Comparison of ENCODE assay signal across 8 cellular contexts in the genomic region with DNA sequence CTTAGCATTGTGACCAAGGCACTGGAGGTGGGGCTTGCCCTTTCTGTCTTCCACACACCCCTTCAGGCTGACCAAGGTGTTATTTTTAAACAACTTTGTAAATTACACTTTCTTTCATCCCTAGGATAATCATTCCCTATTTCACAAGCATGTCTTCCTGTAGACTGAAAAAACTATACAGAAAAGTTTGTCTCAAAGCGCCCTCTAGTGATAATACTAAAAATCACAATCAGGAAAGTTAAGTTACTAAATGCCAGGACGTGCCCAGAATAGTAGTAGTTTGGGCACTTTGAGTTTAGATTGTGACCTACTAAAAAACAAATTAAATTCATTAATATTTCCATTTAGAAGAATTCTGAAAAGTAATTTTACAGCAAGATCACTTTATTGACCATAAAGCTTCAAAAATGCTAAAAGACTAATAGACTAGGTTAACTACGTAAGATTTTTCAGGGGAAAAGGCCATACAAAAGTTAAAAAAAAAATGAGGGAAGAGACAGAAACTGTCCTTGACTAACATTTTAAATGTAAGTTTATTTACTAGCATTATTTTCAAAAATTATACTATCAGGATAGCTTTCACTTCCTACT.
A peak's percentile ranks its signal among the peaks of the same experiment; 100 is the strongest.
DNase-seq lines count a peak whose midpoint lies in the region; ATAC-seq and TF ChIP-seq lines count a peak whose summit lies in the region.

No MANE protein-coding gene starts in this region.

- H4K20me1 ChIP-seq in osteoblast (ENCODE audit: insufficient read depth, low read length): no peaks in the 10 kb centered on the region

- no peak overlapping the region for H2AFZ ChIP-seq in osteoblast (ENCODE audit: low read length)

- H3K27me3 ChIP-seq in CD4-positive, CD25-positive, alpha-beta regulatory T cell (ENCODE audit: control insufficient read depth, insufficient read depth, low read length): peaks cover 9% of the 10 kb centered on the region
- H3K27me3 ChIP-seq in HL-60 (ENCODE audit: insufficient read depth, poor library complexity, severe bottlenecking) (no peaks in the 10 kb centered on the region), Peyer's patch (no peaks in the 10 kb centered on the region), osteoblast (ENCODE audit: insufficient read depth, low read length) (peaks cover 6% of the 10 kb centered on the region)

- no peak overlapping the region for H3K27ac ChIP-seq in CD4-positive, CD25-positive, alpha-beta regulatory T cell (ENCODE audit: insufficient read depth, low read length, poor library complexity, severe bottlenecking)
- no peak overlapping the region for H3K27ac ChIP-seq in HL-60 (replicated peaks)
- no peak overlapping the region for H3K27ac ChIP-seq in Peyer's patch
- H3K27ac ChIP-seq in osteoblast (ENCODE audit: low read depth, low read length): no peak overlapping the region

- H3K36me3 Mint-ChIP-seq in CD4-positive, CD25-positive, alpha-beta regulatory T cell: peaks cover 4% of the 10 kb centered on the region

- TF ChIP-seq POLR2A in Peyer's patch (IDR thresholded peaks at IDR 0.05): no peak
- no peak for TF ChIP-seq POLR2A in erythroblast (IDR thresholded peaks at IDR 0.05; ENCODE audit: low read length)

- TF ChIP-seq CTCF in HL-60 (IDR thresholded peaks at IDR 0.05; ENCODE audit: insufficient read depth, low read length) (peak; percentile 28), Peyer's patch (IDR thresholded peaks at IDR 0.05) (peak in 5 of 6 experiments; percentile 57 to 70 (median 63)), osteoblast (IDR thresholded peaks at IDR 0.05; ENCODE audit: extremely low read depth, low read depth, low read length) (peak; percentile 73)

- peaks cover 0 to 5% (median 0%) of the 10 kb centered on the region in 7 donors for H3K9me3 Mint-ChIP-seq in CD4-positive, CD25-positive, alpha-beta regulatory T cell
- peaks cover 16 to 18% of the 10 kb centered on the region in 2 donors for H3K9me3 Mint-ChIP-seq in stimulated activated naive CD8-positive, alpha-beta T cell treated with anti-CD3 and anti-CD28 coated beads, Interleukin-15, amount 100 ng/mL, for 72 hours

- peaks cover 0 to 2% of the 10 kb centered on the region in 2 experiments for H3K9me3 ChIP-seq in CD4-positive, CD25-positive, alpha-beta regulatory T cell (ENCODE audit: control insufficient read depth in 2 of 2, low read length in 2 of 2)
- H3K9me3 ChIP-seq in Peyer's patch (no peaks in the 10 kb centered on the region), osteoblast (ENCODE audit: low read depth, low read length) (no peaks in the 10 kb centered on the region)

- no peaks in the 10 kb centered on the region for H3K36me3 ChIP-seq in CD4-positive, CD25-positive, alpha-beta regulatory T cell (ENCODE audit: control insufficient read depth, insufficient read depth, low read length)
- H3K36me3 ChIP-seq in Peyer's patch (no peaks in the 10 kb centered on the region), osteoblast (ENCODE audit: insufficient read depth, low read length) (no peaks in the 10 kb centered on the region)

- H3K4me3 Mint-ChIP-seq in CD4-positive, CD25-positive, alpha-beta regulatory T cell: no peak overlapping the region
- no peak overlapping the region for H3K4me3 Mint-ChIP-seq in stimulated activated naive CD8-positive, alpha-beta T cell treated with anti-CD3 and anti-CD28 coated beads, Interleukin-15, amount 100 ng/mL, for 72 hours

- H3K4me1 Mint-ChIP-seq in CD4-positive, CD25-positive, alpha-beta regulatory T cell: peaks cover 0 to 6% (median 0%) of the 10 kb centered on the region in 4 donors
- no peaks in the 10 kb centered on the region for H3K4me1 Mint-ChIP-seq in stimulated activated naive CD8-positive, alpha-beta T cell treated with anti-CD3 and anti-CD28 coated beads, Interleukin-15, amount 100 ng/mL, for 72 hours

- ATAC-seq in CD4-positive, CD25-positive, alpha-beta regulatory T cell (ENCODE audit: low read depth in 2 of 2): no peak
- no peak for ATAC-seq in GM18498 (IDR thresholded peaks at IDR 0.05; ENCODE audit: unreplicated experiment)
- no peak for ATAC-seq in stimulated activated naive CD8-positive, alpha-beta T cell treated with anti-CD3 and anti-CD28 coated beads, Interleukin-15, amount 100 ng/mL, for 72 hours

- no peaks in the 10 kb centered on the region for H3K79me2 ChIP-seq in osteoblast (ENCODE audit: insufficient read depth, low read length)

- DNase-seq in CD4-positive, CD25-positive, alpha-beta regulatory T cell: peak in 2 of 3 donors; percentile 34 to 58
- DNase-seq in HL-60 (ENCODE audit: low read depth in 1 of 2, low spot score in 1 of 2): no peak
- DNase-seq in Peyer's patch: no peak
- peak; percentile 26 to 63 for DNase-seq in erythroblast (lab: John Stamatoyannopoulos, UW)
- DNase-seq in osteoblast (ENCODE audit: insufficient read length, low spot score, missing footprints): no peak
- DNase-seq in activated CD4-positive, alpha-beta T cell treated with anti-CD3 and anti-CD28 coated beads, Interleukin-2, amount 50 U/mL, for 48 hours: no peak
- DNase-seq in stimulated activated naive CD8-positive, alpha-beta T cell treated with anti-CD3 and anti-CD28 coated beads, Interleukin-15, amount 100 ng/mL, for 72 hours: no peak

- H3K4me2 ChIP-seq in osteoblast (ENCODE audit: insufficient read depth, low read length): no peak overlapping the region

- no peak overlapping the region for H3K4me3 ChIP-seq in CD4-positive, CD25-positive, alpha-beta regulatory T cell (ENCODE audit: low read depth, low read length)
- H3K4me3 ChIP-seq in HL-60 (replicated peaks; ENCODE audit: insufficient read depth, low read length) (no peak overlapping the region), Peyer's patch (no peak overlapping the region), osteoblast (ENCODE audit: insufficient read depth, low read length) (no peak overlapping the region)

- no peak overlapping the region for H3K27ac Mint-ChIP-seq in CD4-positive, CD25-positive, alpha-beta regulatory T cell
- no peak overlapping the region for H3K27ac Mint-ChIP-seq in stimulated activated naive CD8-positive, alpha-beta T cell treated with anti-CD3 and anti-CD28 coated beads, Interleukin-15, amount 100 ng/mL, for 72 hours

- H3K27me3 Mint-ChIP-seq in CD4-positive, CD25-positive, alpha-beta regulatory T cell: peaks cover 56% of the 10 kb centered on the region
- no peaks in the 10 kb centered on the region for H3K27me3 Mint-ChIP-seq in stimulated activated naive CD8-positive, alpha-beta T cell treated with anti-CD3 and anti-CD28 coated beads, Interleukin-15, amount 100 ng/mL, for 72 hours

- H3K4me1 ChIP-seq in CD4-positive, CD25-positive, alpha-beta regulatory T cell (ENCODE audit: control insufficient read depth, insufficient read depth, low read length, poor library complexity, severe bottlenecking): no peaks in the 10 kb centered on the region
- H3K4me1 ChIP-seq in Peyer's patch (no peaks in the 10 kb centered on the region), osteoblast (ENCODE audit: insufficient read depth, low read length) (peaks cover 10% of the 10 kb centered on the region)

Comparison
In these comparisons a context has a peak if more than half of its experiments do, and no peak if none do; other contexts are left out.
1. DNase-seq: peak in CD4-positive, CD25-positive, alpha-beta regulatory T cell (2 of 3) and erythroblast (2 of 2); none in HL-60 (0 of 2), Peyer's patch (0 of 3), osteoblast (single experiment), activated CD4-positive, alpha-beta T cell treated with anti-CD3 and anti-CD28 coated beads, Interleukin-2, amount 50 U/mL, for 48 hours (0 of 2) and stimulated activated naive CD8-positive, alpha-beta T cell treated with anti-CD3 and anti-CD28 coated beads, Interleukin-15, amount 100 ng/mL, for 72 hours (0 of 2).
2. Peak in every context shown above with its lines, with median percentiles within 50 percentile points of each other: CTCF ChIP-seq.